8 cellular contexts compared by ENCODE assay signal in the genomic region with DNA sequence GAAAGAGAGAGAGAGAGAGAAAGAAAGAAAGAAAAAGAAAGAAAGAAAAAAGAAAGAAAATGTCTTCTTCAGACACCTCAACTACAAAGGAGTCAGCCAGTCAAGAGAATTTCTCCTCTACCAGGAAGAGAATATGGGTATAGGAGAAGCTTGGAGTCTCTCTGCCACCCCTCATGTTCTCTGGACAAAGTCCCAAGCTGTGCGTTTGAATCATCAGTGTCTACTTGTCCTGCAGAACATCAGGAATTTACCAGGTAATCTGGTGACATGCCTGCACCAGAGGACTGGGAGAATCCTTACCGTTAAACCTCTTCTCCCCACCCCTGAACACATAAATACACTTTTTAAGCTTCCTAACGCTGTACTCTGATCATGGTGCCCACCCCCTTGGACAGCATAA.
"Had no signal": no experiment of that assay in that cellular context is flagged by ENCODE, and none has a peak within 500 bp of the region (broad histone marks: within the 10 kb centered on the region; RNA-seq: fewer than 3 reads in every experiment).

No MANE protein-coding gene starts in this region.

- ATAC-seq: HepG2, K562 had no signal

- H3K9me3 Mint-ChIP-seq: IgD-negative memory B cell had no signal

- H3K27ac Mint-ChIP-seq: IgD-negative memory B cell had no signal

- FAIRE-seq: HepG2, HTR-8/SVneo, K562 had no signal

- H3K27me3 Mint-ChIP-seq: IgD-negative memory B cell had no signal

- H3K27ac ChIP-seq: HL-60 had no signal

- H3K4me3 ChIP-seq: K562 had no signal

- DNase-seq: IMR-90, KBM-7, KG1 had no signal
